In the genomic region with DNA sequence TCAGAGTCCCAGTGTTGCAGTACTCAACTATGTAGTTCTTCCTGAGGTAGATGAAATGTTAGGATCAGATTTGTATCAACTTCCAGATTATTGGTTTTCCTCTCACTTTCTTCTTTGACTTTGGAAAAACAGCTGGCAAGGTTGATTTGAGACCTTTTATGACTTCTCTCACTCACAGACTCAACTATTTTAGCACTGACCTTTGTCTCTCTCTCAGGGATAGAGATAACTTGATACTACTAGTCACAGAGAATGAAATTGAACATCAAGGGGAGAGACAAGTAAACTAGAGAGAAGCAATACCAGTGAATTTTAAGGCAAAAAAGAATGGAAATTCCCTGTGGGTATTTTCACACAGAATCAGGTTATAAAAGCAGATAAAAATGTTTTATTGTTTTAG, we compare ENCODE assay signal across 23 cellular contexts.
"Had no signal": no experiment of that assay in that cellular context is flagged by ENCODE, and none has a peak within 500 bp of the region (broad histone marks: within the 10 kb centered on the region; RNA-seq: fewer than 3 reads in every experiment).

No MANE protein-coding gene starts in this region.

- H3K4me3 ChIP-seq: coronary artery, esophagus muscularis mucosa, gastroesophageal sphincter, heart left ventricle, lower lobe of right lung, neural progenitor cell, ovary, right lobe of liver, testis, tibial artery had no signal

- H3K27me3 ChIP-seq: esophagus muscularis mucosa, foreskin keratinocyte, gastroesophageal sphincter, heart left ventricle, neural progenitor cell, ovary, right lobe of liver, testis, tibial artery had no signal

- H3K36me3 ChIP-seq: esophagus muscularis mucosa, gastroesophageal sphincter, heart left ventricle, lower lobe of right lung, neural progenitor cell, ovary, right lobe of liver, tibial artery had no signal

- H2AFZ ChIP-seq: neural progenitor cell had no signal

- ATAC-seq: gastroesophageal sphincter; heart left ventricle; left cardiac atrium; left ventricle myocardium superior; lower lobe of right lung; natural killer cell treated with Interleukin-12 subunit alpha and Interleukin-12 subunit beta and Interleukin-15 and Interleukin-18, amount 100 ng/mL, for 72 hours; stimulated activated memory B cell treated with anti-CD40 and anti-IgM and Interleukin-4, amounts not matched to agents 10 μg/mL and 1 μg/mL and 100 μg/mL, for 72 hours; stimulated activated naive CD8-positive, alpha-beta T cell treated with anti-CD3 and anti-CD28 coated beads, Interleukin-15, Interleukin-2, amounts not matched to agents 100 U/mL and 50 U/mL, for 24 hours had no signal

- H3K27ac ChIP-seq: coronary artery, esophagus muscularis mucosa, foreskin keratinocyte, gastroesophageal sphincter, heart left ventricle, lower lobe of right lung, neural progenitor cell, ovary, right lobe of liver, testis, tibial artery had no signal

- H3K4me1 ChIP-seq: lower lobe of right lung, right lobe of liver, tibial artery had no signal

- H3K9ac ChIP-seq: neural progenitor cell had no signal

- H3K9me3 ChIP-seq: esophagus muscularis mucosa, gastroesophageal sphincter, heart left ventricle, lower lobe of right lung, ovary, right lobe of liver, testis, tibial artery had no signal

- H3K4me2 ChIP-seq: neural progenitor cell had no signal

- DNase-seq: dermis blood vessel endothelial cell; effector memory CD4-positive, alpha-beta T cell; foreskin keratinocyte; heart left ventricle; hippocampal formation; left cardiac atrium; left ventricle myocardium superior; lower lobe of right lung; naive B cell; nucleus accumbens; ovary; right lobe of liver; stimulated activated CD4-positive, alpha-beta T cell treated with anti-CD3 and anti-CD28 coated beads, Interleukin-4, amount 100 ng/mL, for 4 hours; stimulated activated naive CD8-positive, alpha-beta T cell treated with anti-CD3 and anti-CD28 coated beads, Interleukin-15, Interleukin-2, amounts not matched to agents 100 U/mL and 50 U/mL, for 24 hours; substantia nigra; testis; tibial artery had no signal
